Comparison of ENCODE assay signal across 8 cellular contexts in the genomic region with DNA sequence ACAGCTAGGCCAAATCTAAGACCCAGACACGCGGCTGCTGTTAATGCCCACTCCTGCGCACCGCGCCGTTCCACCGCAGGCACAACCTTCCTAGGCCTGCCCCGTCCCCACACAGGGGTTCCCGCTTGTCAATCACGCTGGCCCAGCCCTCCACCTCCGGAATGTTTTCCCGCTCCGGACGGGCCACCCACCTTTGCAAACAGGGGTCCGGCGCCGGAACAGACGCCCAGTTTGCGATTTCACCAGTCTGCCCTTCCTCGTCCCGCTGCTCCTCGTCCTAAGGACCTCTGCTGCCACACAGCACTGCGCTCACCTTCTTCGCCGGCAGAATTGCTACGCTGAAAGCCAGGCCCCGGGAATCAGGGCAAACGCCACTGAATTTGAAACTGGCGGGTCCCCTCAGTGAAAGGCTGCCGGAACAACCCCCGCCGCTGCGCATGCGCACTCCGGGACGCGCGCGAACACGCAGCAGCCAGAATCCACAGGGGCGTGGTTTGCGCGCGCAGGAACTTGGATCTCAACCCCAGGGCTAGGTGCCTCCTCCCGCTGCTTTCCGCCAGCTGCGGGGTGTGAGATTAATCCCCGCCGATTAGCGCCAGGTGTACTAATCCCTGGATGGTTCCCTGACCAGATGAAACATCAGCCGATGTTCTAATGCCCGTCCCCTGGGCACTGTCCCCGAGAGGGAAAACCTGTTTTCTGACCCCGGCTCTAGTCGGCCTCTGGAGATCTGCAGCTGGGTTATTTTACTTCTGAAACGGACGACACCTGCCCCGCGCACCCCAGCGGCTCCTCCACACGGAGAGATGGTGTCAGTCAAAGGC.
DNase-seq lines count a peak whose midpoint lies in the region; ATAC-seq and TF ChIP-seq lines count a peak whose summit lies in the region.
"Not testable (repeated sequence)": the region's sequence is repeated elsewhere in the genome, so short reads cannot be mapped to it uniquely, and the experiment has no call there.

No MANE protein-coding gene starts in this region.

- peak overlapping the region; percentile 95 to 99 (median 97) for H3K4me3 Mint-ChIP-seq in CD8-positive, alpha-beta memory T cell
- peak overlapping the region; percentile 97 for H3K4me3 Mint-ChIP-seq in activated CD4-positive, alpha-beta memory T cell treated with anti-CD3 and anti-CD28 coated beads, Interleukin-2, amount 10 ng/mL, durations not matched to agents 7 days and 5 days

- peak overlapping the region; percentile 87 for H3K4me3 ChIP-seq in CD8-positive, alpha-beta memory T cell (ENCODE audit: low read length)
- H3K4me3 ChIP-seq in HL-60 (replicated peaks; ENCODE audit: insufficient read depth, low read length): peak overlapping the region; percentile 61

- H3K4me1 Mint-ChIP-seq in CD8-positive, alpha-beta memory T cell: peaks cover 17 to 31% (median 27%) of the 10 kb centered on the region in 3 donors
- H3K4me1 Mint-ChIP-seq in activated CD4-positive, alpha-beta memory T cell treated with anti-CD3 and anti-CD28 coated beads, Interleukin-2, amount 10 ng/mL, durations not matched to agents 7 days and 5 days: peaks cover 29% of the 10 kb centered on the region

- H3K4me1 ChIP-seq in CD8-positive, alpha-beta memory T cell (ENCODE audit: insufficient read depth, low read length): not testable (repeated sequence)

- H3K9me3 ChIP-seq in CD8-positive, alpha-beta memory T cell (ENCODE audit: low read length): not testable (repeated sequence)

- not testable (repeated sequence) for TF ChIP-seq CTCF in HL-60 (IDR thresholded peaks at IDR 0.05; ENCODE audit: insufficient read depth, low read length)

- CTCF ChIA-PET in CD8-positive, alpha-beta memory T cell (lab: Charles Lee): not testable (repeated sequence)
- CTCF ChIA-PET in activated CD4-positive, alpha-beta memory T cell treated with anti-CD3 and anti-CD28 coated beads, Interleukin-2, amount 10 ng/mL, durations not matched to agents 7 days and 5 days (lab: Charles Lee): interaction anchor here (2.2 kb wide), 1 partner anchor 21 kb away, joined by 10 read pairs; no protein-coding TSS in a partner anchor

- H3K27me3 Mint-ChIP-seq in CD8-positive, alpha-beta memory T cell; activated CD4-positive, alpha-beta memory T cell treated with anti-CD3 and anti-CD28 coated beads, Interleukin-2, amount 10 ng/mL, durations not matched to agents 7 days and 5 days: not testable (repeated sequence)

- peak; percentile 87 to 96 (median 92) for DNase-seq in CD8-positive, alpha-beta memory T cell
- DNase-seq in HL-60 (ENCODE audit: low read depth in 1 of 2, low spot score in 1 of 2) (peak; percentile 58 to 93), NCI-H82 (lab: John Stamatoyannopoulos, UW) (peak; percentile 94), medulla oblongata (ENCODE audit: extremely low spot score) (peak; percentile 73)
- peak; percentile 94 for DNase-seq in activated CD4-positive, alpha-beta memory T cell treated with anti-CD3 and anti-CD28 coated beads, Interleukin-2, amount 10 ng/mL, durations not matched to agents 7 days and 5 days
- DNase-seq in effector CD4-positive, alpha-beta T cell: peak; percentile 87
- DNase-seq in stimulated activated CD4-positive, alpha-beta T cell treated with anti-CD3 and anti-CD28 coated beads, TNF-alpha, amount 100 ng/mL, for 24 hours (ENCODE audit: low read depth in 3 of 3): peak; percentile 81 to 93 (median 83)

- ATAC-seq in GM19463 (IDR thresholded peaks at IDR 0.05; ENCODE audit: unreplicated experiment): peak; percentile 69

- H3K27ac Mint-ChIP-seq in CD8-positive, alpha-beta memory T cell: peak overlapping the region; percentile 89 to 96 (median 94)
- H3K27ac Mint-ChIP-seq in activated CD4-positive, alpha-beta memory T cell treated with anti-CD3 and anti-CD28 coated beads, Interleukin-2, amount 10 ng/mL, durations not matched to agents 7 days and 5 days: peak overlapping the region; percentile 86

- peaks cover 0 to 10% (median 0%) of the 10 kb centered on the region in 3 donors for H3K36me3 Mint-ChIP-seq in CD8-positive, alpha-beta memory T cell
- peaks cover 15% of the 10 kb centered on the region for H3K36me3 Mint-ChIP-seq in activated CD4-positive, alpha-beta memory T cell treated with anti-CD3 and anti-CD28 coated beads, Interleukin-2, amount 10 ng/mL, durations not matched to agents 7 days and 5 days (ENCODE audit: low read depth)

- POLR2A ChIA-PET in CD8-positive, alpha-beta memory T cell (lab: Charles Lee): interaction anchor here (1.2 kb wide), 1 partner anchor 421 kb away, joined by 3 read pairs; a partner anchor contains a TSS
- POLR2A ChIA-PET in activated CD4-positive, alpha-beta memory T cell treated with anti-CD3 and anti-CD28 coated beads, Interleukin-2, amount 10 ng/mL, durations not matched to agents 7 days and 5 days (lab: Charles Lee): interaction anchor here (0.8 to 2.9 kb wide), 4 partner anchors 21 to 223 kb away, joined by 3 to 19 read pairs (median 6); a partner anchor contains a TSS

- not testable (repeated sequence) for H3K36me3 ChIP-seq in CD8-positive, alpha-beta memory T cell (ENCODE audit: insufficient read depth, low read length)

- not testable (repeated sequence) for H3K27me3 ChIP-seq in CD8-positive, alpha-beta memory T cell (ENCODE audit: insufficient read depth, low read length, poor library complexity, severe bottlenecking); HL-60 (ENCODE audit: insufficient read depth, poor library complexity, severe bottlenecking)

- H3K27ac ChIP-seq in CD8-positive, alpha-beta memory T cell (ENCODE audit: low read depth, low read length): peak overlapping the region; percentile 54
- peak overlapping the region; percentile 75 for H3K27ac ChIP-seq in HL-60 (replicated peaks)

- not testable (repeated sequence) for H3K9me3 Mint-ChIP-seq in CD8-positive, alpha-beta memory T cell; activated CD4-positive, alpha-beta memory T cell treated with anti-CD3 and anti-CD28 coated beads, Interleukin-2, amount 10 ng/mL, durations not matched to agents 7 days and 5 days

Comparison
In these comparisons a context has a peak if more than half of its experiments do, and no peak if none do; other contexts are left out.
1. Peak in every context shown above with its lines: DNase-seq, ATAC-seq, H3K4me3 ChIP-seq and H3K27ac ChIP-seq.